Comparison of ENCODE assay signal across 1 cellular context in genomic region chr7:75896803-75897327, GRCh38.
TF ChIP-seq lines count a peak whose summit lies in the region.

No MANE protein-coding gene starts in this region.

TF ChIP-seq in HepG2, 621 proteins besides CTCF, POLR2A, EP300 and RAD21 (continued from another document and continues in another):
- TF ChIP-seq CEBPZ (IDR thresholded peaks at IDR 0.05; ENCODE audit: low read length) (no peak), ATF2 (CRISPR knock-in tag; IDR thresholded peaks at IDR 0.05) (no peak), YEATS2 (CRISPR knock-in tag; IDR thresholded peaks at IDR 0.05; ENCODE audit: borderline replicate concordance) (no peak), ETV5 (CRISPR knock-in tag; IDR thresholded peaks at IDR 0.05; ENCODE audit: borderline replicate concordance) (peak; percentile 69), ZNF20 (CRISPR knock-in tag; IDR thresholded peaks at IDR 0.05) (no peak), ZNF260 (CRISPR knock-in tag; IDR thresholded peaks at IDR 0.05; ENCODE audit: borderline replicate concordance, low read depth) (no peak), ARHGAP35 (CRISPR knock-in tag; IDR thresholded peaks at IDR 0.05; ENCODE audit: borderline replicate concordance) (no peak), TIGD3 (CRISPR knock-in tag; IDR thresholded peaks at IDR 0.05; ENCODE audit: borderline replicate concordance) (no peak), LCORL (IDR thresholded peaks at IDR 0.05) (no peak), LCORL (CRISPR knock-in tag; IDR thresholded peaks at IDR 0.05) (no peak), PITX1 (CRISPR knock-in tag; IDR thresholded peaks at IDR 0.05) (no peak), HDAC2 (CRISPR knock-in tag; IDR thresholded peaks at IDR 0.05) (no peak), GPN1 (CRISPR knock-in tag; IDR thresholded peaks at IDR 0.05; ENCODE audit: borderline replicate concordance) (no peak), ZNF225 (CRISPR knock-in tag; IDR thresholded peaks at IDR 0.05) (no peak), REXO4 (CRISPR knock-in tag; IDR thresholded peaks at IDR 0.05; ENCODE audit: borderline replicate concordance) (no peak), ZBTB20 (CRISPR knock-in tag; IDR thresholded peaks at IDR 0.05; ENCODE audit: borderline replicate concordance, low read depth) (no peak), ATAD3A (CRISPR knock-in tag; IDR thresholded peaks at IDR 0.05) (no peak), PPARG (CRISPR knock-in tag; conservative IDR thresholded peaks at IDR 0.05) (no peak), RXRA (CRISPR knock-in tag; IDR thresholded peaks at IDR 0.05) (peak; percentile 49; the same call in 1 of the 2 replicates), AGO2 (optimal IDR thresholded peaks at IDR 0.05; ENCODE audit: low read depth, low read length) (no peak), HCFC1 (IDR thresholded peaks at IDR 0.05; ENCODE audit: low read depth, low read length) (no peak), ZNF609 (CRISPR knock-in tag; IDR thresholded peaks at IDR 0.05; ENCODE audit: borderline replicate concordance) (no peak), ZNF235 (CRISPR knock-in tag; IDR thresholded peaks at IDR 0.05; ENCODE audit: borderline replicate concordance) (no peak), DBP (CRISPR knock-in tag; IDR thresholded peaks at IDR 0.05; ENCODE audit: not compliant biosample characterization) (no peak), TFAP4 (IDR thresholded peaks at IDR 0.05; ENCODE audit: borderline replicate concordance, low read depth) (peak; percentile 72; the same call in 1 of the 2 replicates), SRSF1 (optimal IDR thresholded peaks at IDR 0.05; ENCODE audit: low read depth, low read length) (no peak), SAFB2 (CRISPR knock-in tag; IDR thresholded peaks at IDR 0.05; ENCODE audit: borderline replicate concordance, low read depth) (no peak), RBFOX2 (IDR thresholded peaks at IDR 0.05; ENCODE audit: low read depth, low read length) (no peak), ZNF484 (CRISPR knock-in tag; IDR thresholded peaks at IDR 0.05; ENCODE audit: borderline replicate concordance, low read depth) (no peak), PLSCR1 (CRISPR knock-in tag; IDR thresholded peaks at IDR 0.05; ENCODE audit: borderline replicate concordance) (no peak), KDM5B (CRISPR knock-in tag; IDR thresholded peaks at IDR 0.05; ENCODE audit: borderline replicate concordance) (no peak), ZNF431 (CRISPR knock-in tag; IDR thresholded peaks at IDR 0.05; ENCODE audit: borderline replicate concordance, low read depth) (no peak), EZH2 (conservative IDR thresholded peaks at IDR 0.05; ENCODE audit: low read depth, low read length) (no peak), ERF (CRISPR knock-in tag; IDR thresholded peaks at IDR 0.05) (peak; percentile 50; the same call in 1 of the 2 replicates), SOX6 (IDR thresholded peaks at IDR 0.05) (no peak), SOX6 (CRISPR knock-in tag; IDR thresholded peaks at IDR 0.05) (peak; percentile 48; the same call in 1 of the 2 replicates), ZNF672 (CRISPR knock-in tag; IDR thresholded peaks at IDR 0.05) (no peak), GATAD2A (CRISPR knock-in tag; IDR thresholded peaks at IDR 0.05) (peak; percentile 68), ZNF574 (CRISPR knock-in tag; IDR thresholded peaks at IDR 0.05) (peak; percentile 53; the same call in 1 of the 2 replicates), ZNF747 (CRISPR knock-in tag; IDR thresholded peaks at IDR 0.05; ENCODE audit: borderline replicate concordance) (peak; percentile 7; the same call in 1 of the 2 replicates), ZNF83 (CRISPR knock-in tag; IDR thresholded peaks at IDR 0.05; ENCODE audit: borderline replicate concordance) (no peak), ZNF75D (CRISPR knock-in tag; IDR thresholded peaks at IDR 0.05; ENCODE audit: borderline replicate concordance) (no peak), ASH2L (IDR thresholded peaks at IDR 0.05; ENCODE audit: insufficient read length, low read depth, low read length) (no peak), SSRP1 (CRISPR knock-in tag; IDR thresholded peaks at IDR 0.05) (no peak), ZNF224 (CRISPR knock-in tag; IDR thresholded peaks at IDR 0.05) (no peak), ZHX1 (CRISPR knock-in tag; IDR thresholded peaks at IDR 0.05; ENCODE audit: low read depth) (no peak), ZC3H13 (CRISPR knock-in tag; IDR thresholded peaks at IDR 0.05) (no peak), NR2F6 (IDR thresholded peaks at IDR 0.05) (peak; percentile 68), NR2F6 (CRISPR knock-in tag; IDR thresholded peaks at IDR 0.05) (peak; percentile 82)
